ENCODE assay signal across 1 cellular context in genomic region chr11:121489823-121490222, GRCh38.
TF ChIP-seq lines count a peak whose summit lies in the region.

No MANE protein-coding gene starts in this region.

TF ChIP-seq in WTC11, 78 proteins besides CTCF, POLR2A, EP300 and RAD21:
- TF ChIP-seq E2F5 (CRISPR knock-in tag; IDR thresholded peaks at IDR 0.05): no peak
- no peak for TF ChIP-seq NR2C2 (CRISPR knock-in tag; IDR thresholded peaks at IDR 0.05)
- TF ChIP-seq TEAD1 (CRISPR knock-in tag; IDR thresholded peaks at IDR 0.05): no peak
- TF ChIP-seq RELA (CRISPR knock-in tag; IDR thresholded peaks at IDR 0.05; ENCODE audit: borderline replicate concordance): no peak
- no peak for TF ChIP-seq ZNF121 (CRISPR knock-in tag; IDR thresholded peaks at IDR 0.05)
- TF ChIP-seq TCF7 (CRISPR knock-in tag; IDR thresholded peaks at IDR 0.05; ENCODE audit: low read depth): no peak
- no peak for TF ChIP-seq SP1 (CRISPR knock-in tag; conservative IDR thresholded peaks at IDR 0.05)
- TF ChIP-seq MYBL2 (CRISPR knock-in tag; IDR thresholded peaks at IDR 0.05): no peak
- no peak for TF ChIP-seq NFYB (CRISPR knock-in tag; conservative IDR thresholded peaks at IDR 0.05; ENCODE audit: low read depth)
- TF ChIP-seq CREB1 (CRISPR knock-in tag; IDR thresholded peaks at IDR 0.05): no peak
- no peak for TF ChIP-seq ZNF232 (CRISPR knock-in tag; IDR thresholded peaks at IDR 0.05)
- TF ChIP-seq GABPB1 (CRISPR knock-in tag; IDR thresholded peaks at IDR 0.05): no peak
- TF ChIP-seq TEAD4 (CRISPR knock-in tag; IDR thresholded peaks at IDR 0.05): no peak
- no peak for TF ChIP-seq ZNF425 (CRISPR knock-in tag; conservative IDR thresholded peaks at IDR 0.05)
- TF ChIP-seq, protein P1, sequence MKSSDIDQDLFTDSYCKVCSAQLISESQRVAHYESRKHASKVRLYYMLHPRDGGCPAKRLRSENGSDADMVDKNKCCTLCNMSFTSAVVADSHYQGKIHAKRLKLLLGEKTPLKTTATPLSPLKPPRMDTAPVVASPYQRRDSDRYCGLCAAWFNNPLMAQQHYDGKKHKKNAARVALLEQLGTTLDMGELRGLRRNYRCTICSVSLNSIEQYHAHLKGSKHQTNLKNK (CRISPR knock-in tag; IDR thresholded peaks at IDR 0.05): no peak
- TF ChIP-seq ZNF263 (CRISPR knock-in tag; IDR thresholded peaks at IDR 0.05; ENCODE audit: low read depth): no peak
